33 cellular contexts compared by ENCODE assay signal in genomic region chr4:156052116-156052515, GRCh38.
"Had no signal": no experiment of that assay in that cellular context is flagged by ENCODE, and none has a peak within 500 bp of the region (broad histone marks: within the 10 kb centered on the region; RNA-seq: fewer than 3 reads in every experiment).

No MANE protein-coding gene starts in this region.

- H3K4me1 Mint-ChIP-seq: activated CD4-positive, alpha-beta T cell treated with anti-CD3 and anti-CD28 coated beads for 36 hours; activated CD4-positive, alpha-beta T cell treated with anti-CD3 and anti-CD28 coated beads, Interleukin-2, amount 10 ng/mL, durations not matched to agents 24 days and 14 days; activated CD8-positive, alpha-beta memory T cell treated with anti-CD3 and anti-CD28 coated beads, Interleukin-2, amount 10 ng/mL, durations not matched to agents 7 days and 5 days; activated naive CD8-positive, alpha-beta T cell treated with anti-CD3 and anti-CD28 coated beads, Interleukin-2, amount 10 ng/mL, durations not matched to agents 7 days and 5 days; brain; central memory CD8-positive, alpha-beta T cell; T-cell; T-helper 17 cell had no signal

- H3K27me3 ChIP-seq: ascending aorta, breast epithelium, dorsolateral prefrontal cortex, gastrocnemius medialis, heart left ventricle had no signal

- ATAC-seq: activated CD4-positive, alpha-beta T cell treated with anti-CD3 and anti-CD28 coated beads for 36 hours; activated CD8-positive, alpha-beta memory T cell treated with anti-CD3 and anti-CD28 coated beads, Interleukin-2, amount 10 ng/mL, durations not matched to agents 7 days and 5 days; activated CD8-positive, alpha-beta T cell treated with anti-CD3 and anti-CD28 coated beads, Interleukin-2, amount 10 ng/mL, durations not matched to agents 7 days and 5 days; activated naive CD4-positive, alpha-beta T cell treated with anti-CD3 and anti-CD28 coated beads, Interleukin-2, amount 50 U/mL, for 72 hours; esophagus mucosa; gastrocnemius medialis; heart left ventricle; T-cell; T-helper 17 cell had no signal

- H3K27me3 Mint-ChIP-seq: activated CD4-positive, alpha-beta memory T cell treated with anti-CD3 and anti-CD28 coated beads for 36 hours; activated CD4-positive, alpha-beta T cell treated with anti-CD3 and anti-CD28 coated beads for 36 hours; activated CD4-positive, alpha-beta T cell treated with anti-CD3 and anti-CD28 coated beads, Interleukin-2, amount 10 ng/mL, durations not matched to agents 24 days and 14 days; activated CD8-positive, alpha-beta memory T cell treated with anti-CD3 and anti-CD28 coated beads, Interleukin-2, amount 10 ng/mL, durations not matched to agents 7 days and 5 days; activated naive CD8-positive, alpha-beta T cell treated with anti-CD3 and anti-CD28 coated beads, Interleukin-2, amount 10 ng/mL, durations not matched to agents 7 days and 5 days; brain; central memory CD8-positive, alpha-beta T cell; dendritic cell treated with granulocyte-macrophage colony-stimulating factor and Interleukin-4, amounts not matched to agents 40 ng/mL and 50 ng/mL, for 4 days; T-cell; T-helper 17 cell had no signal

- H3K9me3 Mint-ChIP-seq: activated CD4-positive, alpha-beta memory T cell treated with anti-CD3 and anti-CD28 coated beads for 36 hours; activated CD4-positive, alpha-beta T cell treated with anti-CD3 and anti-CD28 coated beads, Interleukin-2, amount 10 ng/mL, durations not matched to agents 24 days and 14 days; activated naive CD4-positive, alpha-beta T cell treated with anti-CD3 and anti-CD28 coated beads, Interleukin-2, amount 50 U/mL, for 72 hours; activated naive CD8-positive, alpha-beta T cell treated with anti-CD3 and anti-CD28 coated beads, Interleukin-2, amount 10 ng/mL, durations not matched to agents 7 days and 5 days; activated T-helper 1 cell treated with anti-CD3 and anti-CD28 coated beads, Interleukin-12 subunit alpha, Interleukin-12 subunit beta, Interleukin-2, Interleukin-4 antibody, amounts not matched to agents 30 ng/mL and 10 ng/mL and 1 ng/mL, durations not matched to agents 14 hours and 24 hours and 36 hours; activated T-helper 2 cell treated with anti-CD3 and anti-CD28 coated beads, Interferon-gamma antibody, Interleukin-2, Interleukin-4, amounts not matched to agents 10 μg/mL and 5 μg/mL and 100 μg/mL, durations not matched to agents 14 hours and 24 hours and 36 hours; central memory CD8-positive, alpha-beta T cell; dendritic cell treated with granulocyte-macrophage colony-stimulating factor and Interleukin-4, amounts not matched to agents 40 ng/mL and 50 ng/mL, for 4 days had no signal

- H3K27ac ChIP-seq: ascending aorta, breast epithelium, coronary artery, dorsolateral prefrontal cortex, gastrocnemius medialis, heart left ventricle had no signal

- H3K27ac Mint-ChIP-seq: activated CD4-positive, alpha-beta memory T cell treated with anti-CD3 and anti-CD28 coated beads for 36 hours; activated CD4-positive, alpha-beta T cell treated with anti-CD3 and anti-CD28 coated beads for 36 hours; activated CD4-positive, alpha-beta T cell treated with anti-CD3 and anti-CD28 coated beads, Interleukin-2, amount 10 ng/mL, durations not matched to agents 24 days and 14 days; activated CD8-positive, alpha-beta memory T cell treated with anti-CD3 and anti-CD28 coated beads, Interleukin-2, amount 10 ng/mL, durations not matched to agents 7 days and 5 days; activated CD8-positive, alpha-beta T cell treated with anti-CD3 and anti-CD28 coated beads, Interleukin-2, amount 10 ng/mL, durations not matched to agents 7 days and 5 days; activated naive CD4-positive, alpha-beta T cell treated with anti-CD3 and anti-CD28 coated beads for 36 hours; activated naive CD4-positive, alpha-beta T cell treated with anti-CD3 and anti-CD28 coated beads, Interleukin-2, amount 50 U/mL, for 72 hours; activated naive CD8-positive, alpha-beta T cell treated with anti-CD3 and anti-CD28 coated beads, Interleukin-2, amount 10 ng/mL, durations not matched to agents 7 days and 5 days; activated T-helper 1 cell treated with anti-CD3 and anti-CD28 coated beads, Interleukin-12 subunit alpha, Interleukin-12 subunit beta, Interleukin-2, Interleukin-4 antibody, amounts not matched to agents 30 ng/mL and 10 ng/mL and 1 ng/mL, durations not matched to agents 14 hours and 24 hours and 36 hours; activated T-helper 2 cell treated with anti-CD3 and anti-CD28 coated beads, Interferon-gamma antibody, Interleukin-2, Interleukin-4, amounts not matched to agents 10 μg/mL and 5 μg/mL and 100 μg/mL, durations not matched to agents 14 hours and 24 hours and 36 hours; brain; dendritic cell treated with granulocyte-macrophage colony-stimulating factor and Interleukin-4, amounts not matched to agents 40 ng/mL and 50 ng/mL, for 4 days; T-cell; T-helper 17 cell; T-helper 2 cell treated with Interferon-gamma antibody and Interleukin-4, amounts not matched to agents 5 μg/mL and 100 μg/mL, for 36 hours had no signal

- DNase-seq: activated CD4-positive, alpha-beta memory T cell treated with anti-CD3 and anti-CD28 coated beads for 36 hours; activated CD4-positive, alpha-beta T cell treated with anti-CD3 and anti-CD28 coated beads for 36 hours; activated CD4-positive, alpha-beta T cell treated with anti-CD3 and anti-CD28 coated beads, Interleukin-2, amount 10 ng/mL, durations not matched to agents 24 days and 14 days; activated CD4-positive, CD25-positive, alpha-beta regulatory T cell; activated CD4-positive, CD25-positive, alpha-beta regulatory T cell treated with anti-CD3 and anti-CD28 coated beads, Interleukin-2, amount 50 U/mL, for 72 hours; activated CD8-positive, alpha-beta memory T cell treated with anti-CD3 and anti-CD28 coated beads, Interleukin-2, amount 10 ng/mL, durations not matched to agents 7 days and 5 days; activated CD8-positive, alpha-beta memory T cell treated with anti-CD3 and anti-CD28 coated beads, Interleukin-2, amount 50 U/mL, for 4 hours; activated CD8-positive, alpha-beta T cell treated with anti-CD3 and anti-CD28 coated beads, Interleukin-2, amount 10 ng/mL, durations not matched to agents 7 days and 5 days; activated effector memory CD4-positive, alpha-beta T cell treated with anti-CD3 and anti-CD28 coated beads, Interleukin-2, amount 50 U/mL, for 16 hours; activated naive CD4-positive, alpha-beta T cell treated with anti-CD3 and anti-CD28 coated beads for 36 hours; activated naive CD8-positive, alpha-beta T cell treated with anti-CD3 and anti-CD28 coated beads, Interleukin-2, amount 10 ng/mL, durations not matched to agents 7 days and 5 days; activated T-cell treated with anti-CD3 and anti-CD28 coated beads, Interleukin-2, amount 50 U/mL, for 1 hour; activated T-cell treated with anti-CD3 and anti-CD28 coated beads, Interleukin-2, amount 50 U/mL, for 48 hours; dorsolateral prefrontal cortex; effector memory CD4-positive, alpha-beta T cell; foreskin fibroblast; gastrocnemius medialis; glutamatergic neuron; heart left ventricle; T-cell; T-helper 17 cell; T1000 had no signal

- H3K36me3 Mint-ChIP-seq: activated CD4-positive, alpha-beta memory T cell treated with anti-CD3 and anti-CD28 coated beads for 36 hours; activated CD8-positive, alpha-beta memory T cell treated with anti-CD3 and anti-CD28 coated beads, Interleukin-2, amount 10 ng/mL, durations not matched to agents 7 days and 5 days; activated naive CD4-positive, alpha-beta T cell treated with anti-CD3 and anti-CD28 coated beads, Interleukin-2, amount 50 U/mL, for 72 hours; activated naive CD8-positive, alpha-beta T cell treated with anti-CD3 and anti-CD28 coated beads, Interleukin-2, amount 10 ng/mL, durations not matched to agents 7 days and 5 days; brain; T-cell had no signal

- H3K9me3 ChIP-seq: ascending aorta, breast epithelium, gastrocnemius medialis, heart left ventricle had no signal

- H3K4me3 ChIP-seq: ascending aorta, breast epithelium, coronary artery, dorsolateral prefrontal cortex, gastrocnemius medialis, heart left ventricle had no signal

- H3K36me3 ChIP-seq: ascending aorta, breast epithelium, gastrocnemius medialis, heart left ventricle had no signal

- H3K4me3 Mint-ChIP-seq: activated CD4-positive, alpha-beta memory T cell treated with anti-CD3 and anti-CD28 coated beads for 36 hours; activated CD4-positive, alpha-beta T cell treated with anti-CD3 and anti-CD28 coated beads for 36 hours; activated CD4-positive, alpha-beta T cell treated with anti-CD3 and anti-CD28 coated beads, Interleukin-2, amount 10 ng/mL, durations not matched to agents 24 days and 14 days; activated CD8-positive, alpha-beta memory T cell treated with anti-CD3 and anti-CD28 coated beads, Interleukin-2, amount 10 ng/mL, durations not matched to agents 7 days and 5 days; activated CD8-positive, alpha-beta T cell treated with anti-CD3 and anti-CD28 coated beads, Interleukin-2, amount 10 ng/mL, durations not matched to agents 7 days and 5 days; activated naive CD4-positive, alpha-beta T cell treated with anti-CD3 and anti-CD28 coated beads for 36 hours; activated naive CD8-positive, alpha-beta T cell treated with anti-CD3 and anti-CD28 coated beads, Interleukin-2, amount 10 ng/mL, durations not matched to agents 7 days and 5 days; activated T-helper 1 cell treated with anti-CD3 and anti-CD28 coated beads, Interleukin-12 subunit alpha, Interleukin-12 subunit beta, Interleukin-2, Interleukin-4 antibody, amounts not matched to agents 30 ng/mL and 10 ng/mL and 1 ng/mL, durations not matched to agents 14 hours and 24 hours and 36 hours; brain; central memory CD8-positive, alpha-beta T cell; dendritic cell treated with granulocyte-macrophage colony-stimulating factor and Interleukin-4, amounts not matched to agents 40 ng/mL and 50 ng/mL, for 4 days; T-cell; T-helper 17 cell; T-helper 2 cell treated with Interferon-gamma antibody and Interleukin-4, amounts not matched to agents 5 μg/mL and 100 μg/mL, for 36 hours had no signal
